8 cellular contexts compared by ENCODE assay signal in the genomic region with DNA sequence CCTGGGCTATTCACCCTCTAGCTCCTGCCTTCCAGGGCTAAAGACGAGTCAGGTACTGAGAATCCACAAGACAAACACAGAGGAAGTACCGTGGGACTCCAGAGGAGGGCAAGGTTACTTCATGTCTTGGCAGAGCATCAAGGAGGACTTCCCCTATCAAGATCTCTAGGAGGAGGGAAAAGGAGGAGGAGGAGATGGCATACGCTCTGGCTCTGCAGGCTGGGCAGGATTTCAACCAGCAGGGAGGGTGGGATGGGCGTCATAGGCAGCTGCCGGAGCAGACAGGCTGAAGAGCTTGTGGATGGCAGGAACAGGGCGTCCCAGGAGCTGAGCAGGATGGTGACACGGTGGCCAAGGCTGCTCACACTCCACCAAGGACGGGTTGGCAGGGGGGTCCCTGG. TPM values are rescaled to one million over a fixed set of nuclear protein-coding genes. Genes with fewer than 3 reads are reported as not detected.
DNase-seq lines count a peak whose midpoint lies in the region; ATAC-seq and TF ChIP-seq lines count a peak whose summit lies in the region.
"Had no signal": no experiment of that assay in that cellular context is flagged by ENCODE, and none has a peak within 500 bp of the region (broad histone marks: within the 10 kb centered on the region; RNA-seq: fewer than 3 reads in every experiment).

No MANE protein-coding gene starts in this region.

- peak overlapping the region; percentile 17; the same call in 1 of the 2 replicates for H3K9ac ChIP-seq in PC-3 (ENCODE audit: low read length)

- intact Hi-C loops in PC-3 (cut with micrococcal nuclease): loop anchor here (1.0 to 2.0 kb wide), 3 partner anchors 18 to 61 kb away; no protein-coding TSS in a partner anchor
- intact Hi-C loops in naive thymus-derived CD4-positive, alpha-beta T cell (cut with micrococcal nuclease): no loop called here

- no peaks in the 10 kb centered on the region for H3K9me3 ChIP-seq in PC-3 (ENCODE audit: low read length)
- peaks cover 0 to under 1% (median 0%) of the 10 kb centered on the region in 3 experiments for H3K9me3 ChIP-seq in naive thymus-derived CD4-positive, alpha-beta T cell (ENCODE audit: control insufficient read depth in 2 of 3, low read length in 3 of 3)

- H3K27ac ChIP-seq in PC-3 (ENCODE audit: low read length) (peak overlapping the region; percentile 73), epithelial cell of prostate (peak overlapping the region; percentile 27)
- H3K27ac ChIP-seq in naive thymus-derived CD4-positive, alpha-beta T cell (ENCODE audit: low read depth, low read length): no peak overlapping the region

- H3K79me2 ChIP-seq in PC-3 (ENCODE audit: low read length): no peaks in the 10 kb centered on the region

- peaks cover 25% of the 10 kb centered on the region for H3K36me3 ChIP-seq in PC-3 (ENCODE audit: low read depth, low read length)
- peaks cover 0 to 31% (median 13%) of the 10 kb centered on the region in 3 experiments for H3K36me3 ChIP-seq in naive thymus-derived CD4-positive, alpha-beta T cell (ENCODE audit: control insufficient read depth in 2 of 3, insufficient read depth in 3 of 3, low read length in 3 of 3)

- no TSS peak for BruUV-seq in PC-3 (replicated peaks; lab: Mats Ljungman, UMichigan)

- no peaks in the 10 kb centered on the region for H4K20me1 ChIP-seq in PC-3 (ENCODE audit: low read length)

- TF ChIP-seq CTCF in PC-3 (conservative IDR thresholded peaks at IDR 0.05; ENCODE audit: low read depth, low read length): peak; percentile 55

- peaks cover 0 to 27% (median 9%) of the 10 kb centered on the region in 5 donors for H3K36me3 Mint-ChIP-seq in naive thymus-derived CD4-positive, alpha-beta T cell

- H3K4me2 ChIP-seq in PC-3 (ENCODE audit: low read length): peak overlapping the region; percentile 40

- ATAC-seq in PC-3 (peak; percentile 79), GM18511 (IDR thresholded peaks at IDR 0.05; ENCODE audit: unreplicated experiment) (no peak)
- ATAC-seq in naive thymus-derived CD4-positive, alpha-beta T cell: peak; percentile 50

- H3K4me3 ChIP-seq in PC-3 (ENCODE audit: low read length): no peak overlapping the region
- no peak overlapping the region for H3K4me3 ChIP-seq in naive thymus-derived CD4-positive, alpha-beta T cell (ENCODE audit: low read length)

- peaks cover 33% of the 10 kb centered on the region for H3K4me1 ChIP-seq in PC-3 (ENCODE audit: insufficient read depth, low read length)
- H3K4me1 ChIP-seq in naive thymus-derived CD4-positive, alpha-beta T cell (ENCODE audit: control insufficient read depth in 2 of 2, insufficient read depth in 2 of 2, low read length in 2 of 2): no peaks in the 10 kb centered on the region

- no peaks in the 10 kb centered on the region for H3K4me1 Mint-ChIP-seq in naive thymus-derived CD4-positive, alpha-beta T cell

- H3K27me3 ChIP-seq in PC-3 (ENCODE audit: low read length): no peaks in the 10 kb centered on the region
- no peaks in the 10 kb centered on the region for H3K27me3 ChIP-seq in naive thymus-derived CD4-positive, alpha-beta T cell (ENCODE audit: control insufficient read depth in 2 of 2, insufficient read depth in 2 of 2, low read length in 2 of 2)

- H3F3A ChIP-seq in PC-3 (ENCODE audit: low read length, unreplicated experiment): peaks cover 10% of the 10 kb centered on the region

- H3K9me2 ChIP-seq in PC-3 (replicated peaks; ENCODE audit: low read length): no peaks in the 10 kb centered on the region

- DNase-seq in H4 (ENCODE audit: low spot score) (peak; percentile 98), PC-3 (peak; percentile 97), epithelial cell of prostate (ENCODE audit: low read depth, low spot score) (peak; percentile 87), germinal center (ENCODE audit: low spot score) (no peak)
- no peak for DNase-seq in naive thymus-derived CD4-positive, alpha-beta T cell
- DNase-seq in activated effector memory CD4-positive, alpha-beta T cell treated with anti-CD3 and anti-CD28 coated beads, Interleukin-2, amount 50 U/mL, for 16 hours: no peak
- DNase-seq: naive thymus-derived CD8-positive, alpha-beta T cell had no signal

- H3K9me3 Mint-ChIP-seq in naive thymus-derived CD4-positive, alpha-beta T cell: peaks cover 0 to 5% (median 0%) of the 10 kb centered on the region in 11 donors

- peak overlapping the region in 3 of 9 donors; percentile 44 to 76 (median 46) for H3K27ac Mint-ChIP-seq in naive thymus-derived CD4-positive, alpha-beta T cell

- CTCF ChIA-PET in PC-3 (lab: Charles Lee): interaction anchor here (0.6 to 1.6 kb wide), 10 partner anchors 18 to 200 kb away, joined by 3 to 18 read pairs (median 4); partner anchors contain the start of genes MDH2 and STYXL1
- CTCF ChIA-PET in naive thymus-derived CD4-positive, alpha-beta T cell (lab: Charles Lee): no interaction called here

- POLR2A ChIA-PET in PC-3 (lab: Charles Lee; ENCODE audit: unreplicated experiment): interaction anchor here (0.5 to 1.2 kb wide), 5 partner anchors 19 to 290 kb away, joined by 3 to 26 read pairs (median 3); partner anchors contain the start of genes MDH2, STYXL1 and YWHAG
- POLR2A ChIA-PET in naive thymus-derived CD4-positive, alpha-beta T cell (lab: Charles Lee): interaction anchor here (0.6 kb wide), 1 partner anchor 1681 kb away, joined by 3 read pairs; no protein-coding TSS in a partner anchor

- H3K27me3 Mint-ChIP-seq in naive thymus-derived CD4-positive, alpha-beta T cell: no peaks in the 10 kb centered on the region
- H3K27me3 Mint-ChIP-seq: naive thymus-derived CD8-positive, alpha-beta T cell had no signal

- no peak overlapping the region for H2AFZ ChIP-seq in PC-3 (ENCODE audit: low read length)

- H3K4me3 Mint-ChIP-seq in naive thymus-derived CD4-positive, alpha-beta T cell: peak overlapping the region in 1 of 10 donors; percentile 43
- H3K4me3 Mint-ChIP-seq: naive thymus-derived CD8-positive, alpha-beta T cell had no signal

RNA-seq across cellular contexts. Expression of gene MDH2, which starts 21.3 kb away (rescaled TPM):
- 119 and 156 TPM in 2 replicates for total RNA-seq in H4 (2014; rRNA removed; shearing (Covaris generic))
- total RNA-seq in PC-3 (2014; rRNA removed): 163 and 174 TPM in 2 replicates
- total RNA-seq in naive thymus-derived CD4-positive, alpha-beta T cell: 100 to 1,000 TPM in 1 of 5 experiments, 10 to 100 TPM in 4; 71.7 to 172 (median 74.6) TPM
- 100 to 1,000 TPM; 134 TPM for polyA plus RNA-seq in naive thymus-derived CD4-positive, alpha-beta T cell

RNA-seq across cellular contexts. Expression of gene STYXL1, which starts 21.4 kb away (rescaled TPM):
- 137 and 156 TPM in 2 replicates for total RNA-seq in H4 (2014; rRNA removed; shearing (Covaris generic))
- 57.4 and 61.3 TPM in 2 replicates for total RNA-seq in PC-3 (2014; rRNA removed)
- total RNA-seq in naive thymus-derived CD4-positive, alpha-beta T cell: 10 to 100 TPM; 11.3 to 31.7 (median 20.0) TPM
- 10 to 100 TPM; 36.7 to 45.5 TPM for polyA plus RNA-seq in naive thymus-derived CD4-positive, alpha-beta T cell

Comparison
In these comparisons a context has a peak if more than half of its experiments do, and no peak if none do; other contexts are left out.
1. DNase-seq: peak in H4 (single experiment), PC-3 (single experiment) and epithelial cell of prostate (single experiment); none in naive thymus-derived CD4-positive, alpha-beta T cell (0 of 9), activated effector memory CD4-positive, alpha-beta T cell treated with anti-CD3 and anti-CD28 coated beads, Interleukin-2, amount 50 U/mL, for 16 hours (single experiment) and germinal center (single experiment).